Comparison of ENCODE assay signal across 1 cellular context in the genomic region with DNA sequence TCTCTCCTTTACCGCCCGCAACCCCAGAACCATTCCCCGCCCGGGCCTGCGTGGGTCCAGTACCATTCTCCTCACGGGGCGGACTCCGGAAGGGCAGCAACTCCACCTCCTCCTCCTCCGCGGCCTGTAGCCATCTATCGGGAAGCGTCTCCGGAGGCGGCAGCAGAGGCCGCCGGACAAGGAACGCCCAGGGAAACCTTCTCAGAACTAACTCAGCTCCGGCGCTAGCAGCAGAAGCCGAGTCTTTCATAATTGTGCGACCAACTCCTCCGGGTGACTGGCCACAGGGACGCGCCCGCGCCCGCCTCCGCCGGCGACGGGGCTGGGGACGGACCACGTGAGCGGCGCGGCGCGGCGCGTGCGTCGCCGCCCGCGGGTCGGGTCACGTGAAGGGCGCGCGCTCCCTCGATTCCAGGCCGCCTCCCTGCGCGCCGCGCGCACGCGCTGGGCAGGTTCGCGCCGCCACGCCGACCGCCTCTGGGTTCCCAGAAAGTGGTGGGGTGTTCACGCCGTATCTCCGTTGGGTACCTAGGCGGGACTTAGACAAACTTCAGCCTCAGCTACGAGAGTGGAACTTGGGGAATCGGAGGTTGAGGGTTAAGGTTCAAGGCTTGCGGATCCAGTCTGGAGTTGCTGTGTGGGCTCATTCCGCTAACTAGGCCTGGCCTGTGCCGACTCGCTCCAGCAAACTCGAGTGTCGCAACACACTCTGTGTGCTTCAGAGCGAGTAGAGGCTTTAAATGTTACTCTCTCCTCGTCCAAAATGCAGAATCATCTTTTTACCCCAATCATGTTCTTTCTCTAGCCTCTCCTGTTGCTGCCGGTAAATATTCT.
TF ChIP-seq lines count a peak whose summit lies in the region.

A gene with protein sequence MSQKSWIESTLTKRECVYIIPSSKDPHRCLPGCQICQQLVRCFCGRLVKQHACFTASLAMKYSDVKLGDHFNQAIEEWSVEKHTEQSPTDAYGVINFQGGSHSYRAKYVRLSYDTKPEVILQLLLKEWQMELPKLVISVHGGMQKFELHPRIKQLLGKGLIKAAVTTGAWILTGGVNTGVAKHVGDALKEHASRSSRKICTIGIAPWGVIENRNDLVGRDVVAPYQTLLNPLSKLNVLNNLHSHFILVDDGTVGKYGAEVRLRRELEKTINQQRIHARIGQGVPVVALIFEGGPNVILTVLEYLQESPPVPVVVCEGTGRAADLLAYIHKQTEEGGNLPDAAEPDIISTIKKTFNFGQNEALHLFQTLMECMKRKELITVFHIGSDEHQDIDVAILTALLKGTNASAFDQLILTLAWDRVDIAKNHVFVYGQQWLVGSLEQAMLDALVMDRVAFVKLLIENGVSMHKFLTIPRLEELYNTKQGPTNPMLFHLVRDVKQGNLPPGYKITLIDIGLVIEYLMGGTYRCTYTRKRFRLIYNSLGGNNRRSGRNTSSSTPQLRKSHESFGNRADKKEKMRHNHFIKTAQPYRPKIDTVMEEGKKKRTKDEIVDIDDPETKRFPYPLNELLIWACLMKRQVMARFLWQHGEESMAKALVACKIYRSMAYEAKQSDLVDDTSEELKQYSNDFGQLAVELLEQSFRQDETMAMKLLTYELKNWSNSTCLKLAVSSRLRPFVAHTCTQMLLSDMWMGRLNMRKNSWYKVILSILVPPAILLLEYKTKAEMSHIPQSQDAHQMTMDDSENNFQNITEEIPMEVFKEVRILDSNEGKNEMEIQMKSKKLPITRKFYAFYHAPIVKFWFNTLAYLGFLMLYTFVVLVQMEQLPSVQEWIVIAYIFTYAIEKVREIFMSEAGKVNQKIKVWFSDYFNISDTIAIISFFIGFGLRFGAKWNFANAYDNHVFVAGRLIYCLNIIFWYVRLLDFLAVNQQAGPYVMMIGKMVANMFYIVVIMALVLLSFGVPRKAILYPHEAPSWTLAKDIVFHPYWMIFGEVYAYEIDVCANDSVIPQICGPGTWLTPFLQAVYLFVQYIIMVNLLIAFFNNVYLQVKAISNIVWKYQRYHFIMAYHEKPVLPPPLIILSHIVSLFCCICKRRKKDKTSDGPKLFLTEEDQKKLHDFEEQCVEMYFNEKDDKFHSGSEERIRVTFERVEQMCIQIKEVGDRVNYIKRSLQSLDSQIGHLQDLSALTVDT (N-terminal part only) (minus strand): TSS at position 330 of the 834 bp plus-strand sequence. CDS start 264 bp downstream, at position 66.

TF ChIP-seq in HepG2, 621 proteins besides CTCF, POLR2A, EP300 and RAD21 (continued from another document and continues in another):
- TF ChIP-seq HOXA7 (CRISPR knock-in tag; IDR thresholded peaks at IDR 0.05), result no peak
- TF ChIP-seq SAP130 (CRISPR knock-in tag; IDR thresholded peaks at IDR 0.05; ENCODE audit: low read depth), result peak; percentile 53; the same call in 1 of the 2 replicates
- TF ChIP-seq KDM5A (IDR thresholded peaks at IDR 0.05; ENCODE audit: borderline replicate concordance, low read length), result peak; percentile 71
- TF ChIP-seq, protein P1, sequence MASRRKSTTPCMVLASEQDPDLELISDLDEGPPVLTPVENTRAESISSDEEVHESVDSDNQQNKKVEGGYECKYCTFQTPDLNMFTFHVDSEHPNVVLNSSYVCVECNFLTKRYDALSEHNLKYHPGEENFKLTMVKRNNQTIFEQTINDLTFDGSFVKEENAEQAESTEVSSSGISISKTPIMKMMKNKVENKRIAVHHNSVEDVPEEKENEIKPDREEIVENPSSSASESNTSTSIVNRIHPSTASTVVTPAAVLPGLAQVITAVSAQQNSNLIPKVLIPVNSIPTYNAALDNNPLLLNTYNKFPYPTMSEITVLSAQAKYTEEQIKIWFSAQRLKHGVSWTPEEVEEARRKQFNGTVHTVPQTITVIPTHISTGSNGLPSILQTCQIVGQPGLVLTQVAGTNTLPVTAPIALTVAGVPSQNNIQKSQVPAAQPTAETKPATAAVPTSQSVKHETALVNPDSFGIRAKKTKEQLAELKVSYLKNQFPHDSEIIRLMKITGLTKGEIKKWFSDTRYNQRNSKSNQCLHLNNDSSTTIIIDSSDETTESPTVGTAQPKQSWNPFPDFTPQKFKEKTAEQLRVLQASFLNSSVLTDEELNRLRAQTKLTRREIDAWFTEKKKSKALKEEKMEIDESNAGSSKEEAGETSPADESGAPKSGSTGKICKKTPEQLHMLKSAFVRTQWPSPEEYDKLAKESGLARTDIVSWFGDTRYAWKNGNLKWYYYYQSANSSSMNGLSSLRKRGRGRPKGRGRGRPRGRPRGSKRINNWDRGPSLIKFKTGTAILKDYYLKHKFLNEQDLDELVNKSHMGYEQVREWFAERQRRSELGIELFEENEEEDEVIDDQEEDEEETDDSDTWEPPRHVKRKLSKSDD (CRISPR knock-in tag; IDR thresholded peaks at IDR 0.05; ENCODE audit: low read depth), result 0 out of 2 replicates have a peak, but pooled peaks have one; percentile 19
- TF ChIP-seq ZFAT (CRISPR knock-in tag; conservative IDR thresholded peaks at IDR 0.05), result 0 out of 2 replicates have a peak, but pooled peaks have one; percentile 17
- peak; percentile 81; the same call in 1 of the 2 replicates for TF ChIP-seq EEA1 (CRISPR knock-in tag; IDR thresholded peaks at IDR 0.05; ENCODE audit: borderline replicate concordance)
- peak; percentile 34; the same call in 1 of the 2 replicates for TF ChIP-seq NCOA2 (CRISPR knock-in tag; IDR thresholded peaks at IDR 0.05)
- TF ChIP-seq, protein P2, sequence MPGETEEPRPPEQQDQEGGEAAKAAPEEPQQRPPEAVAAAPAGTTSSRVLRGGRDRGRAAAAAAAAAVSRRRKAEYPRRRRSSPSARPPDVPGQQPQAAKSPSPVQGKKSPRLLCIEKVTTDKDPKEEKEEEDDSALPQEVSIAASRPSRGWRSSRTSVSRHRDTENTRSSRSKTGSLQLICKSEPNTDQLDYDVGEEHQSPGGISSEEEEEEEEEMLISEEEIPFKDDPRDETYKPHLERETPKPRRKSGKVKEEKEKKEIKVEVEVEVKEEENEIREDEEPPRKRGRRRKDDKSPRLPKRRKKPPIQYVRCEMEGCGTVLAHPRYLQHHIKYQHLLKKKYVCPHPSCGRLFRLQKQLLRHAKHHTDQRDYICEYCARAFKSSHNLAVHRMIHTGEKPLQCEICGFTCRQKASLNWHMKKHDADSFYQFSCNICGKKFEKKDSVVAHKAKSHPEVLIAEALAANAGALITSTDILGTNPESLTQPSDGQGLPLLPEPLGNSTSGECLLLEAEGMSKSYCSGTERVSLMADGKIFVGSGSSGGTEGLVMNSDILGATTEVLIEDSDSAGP (CRISPR knock-in tag; IDR thresholded peaks at IDR 0.05; ENCODE audit: borderline replicate concordance), result peak; percentile 71
- peak; percentile 58 for TF ChIP-seq MED8 (CRISPR knock-in tag; IDR thresholded peaks at IDR 0.05; ENCODE audit: insufficient replicate concordance)
- peak; percentile 70 for TF ChIP-seq ZNF329 (CRISPR knock-in tag; IDR thresholded peaks at IDR 0.05; ENCODE audit: low read depth)
- no peak; the same call in 1 of the 2 replicates for TF ChIP-seq ZNF292 (CRISPR knock-in tag; IDR thresholded peaks at IDR 0.05; ENCODE audit: borderline replicate concordance, low read depth)
- TF ChIP-seq ZNF616 (CRISPR knock-in tag; IDR thresholded peaks at IDR 0.05; ENCODE audit: low read depth), result peak; percentile 55
- TF ChIP-seq SAFB2 (CRISPR knock-in tag; IDR thresholded peaks at IDR 0.05; ENCODE audit: borderline replicate concordance, low read depth), result no peak
- no peak for TF ChIP-seq HNRNPK (IDR thresholded peaks at IDR 0.05; ENCODE audit: low read depth, low read length, poor library complexity, severe bottlenecking)
- TF ChIP-seq ZNF205 (CRISPR knock-in tag; IDR thresholded peaks at IDR 0.05), result peak; percentile 57; the same call in 1 of the 2 replicates
- no peak for TF ChIP-seq ZNF326 (CRISPR knock-in tag; IDR thresholded peaks at IDR 0.05; ENCODE audit: borderline replicate concordance)
- TF ChIP-seq, protein P3, sequence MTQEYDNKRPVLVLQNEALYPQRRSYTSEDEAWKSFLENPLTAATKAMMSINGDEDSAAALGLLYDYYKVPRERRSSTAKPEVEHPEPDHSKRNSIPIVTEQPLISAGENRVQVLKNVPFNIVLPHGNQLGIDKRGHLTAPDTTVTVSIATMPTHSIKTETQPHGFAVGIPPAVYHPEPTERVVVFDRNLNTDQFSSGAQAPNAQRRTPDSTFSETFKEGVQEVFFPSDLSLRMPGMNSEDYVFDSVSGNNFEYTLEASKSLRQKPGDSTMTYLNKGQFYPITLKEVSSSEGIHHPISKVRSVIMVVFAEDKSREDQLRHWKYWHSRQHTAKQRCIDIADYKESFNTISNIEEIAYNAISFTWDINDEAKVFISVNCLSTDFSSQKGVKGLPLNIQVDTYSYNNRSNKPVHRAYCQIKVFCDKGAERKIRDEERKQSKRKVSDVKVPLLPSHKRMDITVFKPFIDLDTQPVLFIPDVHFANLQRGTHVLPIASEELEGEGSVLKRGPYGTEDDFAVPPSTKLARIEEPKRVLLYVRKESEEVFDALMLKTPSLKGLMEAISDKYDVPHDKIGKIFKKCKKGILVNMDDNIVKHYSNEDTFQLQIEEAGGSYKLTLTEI (CRISPR knock-in tag; conservative IDR thresholded peaks at IDR 0.05), result no peak
- peak; percentile 64; the same call in 1 of the 2 replicates for TF ChIP-seq FOXC1 (CRISPR knock-in tag; IDR thresholded peaks at IDR 0.05; ENCODE audit: borderline replicate concordance)
- TF ChIP-seq, protein P4, sequence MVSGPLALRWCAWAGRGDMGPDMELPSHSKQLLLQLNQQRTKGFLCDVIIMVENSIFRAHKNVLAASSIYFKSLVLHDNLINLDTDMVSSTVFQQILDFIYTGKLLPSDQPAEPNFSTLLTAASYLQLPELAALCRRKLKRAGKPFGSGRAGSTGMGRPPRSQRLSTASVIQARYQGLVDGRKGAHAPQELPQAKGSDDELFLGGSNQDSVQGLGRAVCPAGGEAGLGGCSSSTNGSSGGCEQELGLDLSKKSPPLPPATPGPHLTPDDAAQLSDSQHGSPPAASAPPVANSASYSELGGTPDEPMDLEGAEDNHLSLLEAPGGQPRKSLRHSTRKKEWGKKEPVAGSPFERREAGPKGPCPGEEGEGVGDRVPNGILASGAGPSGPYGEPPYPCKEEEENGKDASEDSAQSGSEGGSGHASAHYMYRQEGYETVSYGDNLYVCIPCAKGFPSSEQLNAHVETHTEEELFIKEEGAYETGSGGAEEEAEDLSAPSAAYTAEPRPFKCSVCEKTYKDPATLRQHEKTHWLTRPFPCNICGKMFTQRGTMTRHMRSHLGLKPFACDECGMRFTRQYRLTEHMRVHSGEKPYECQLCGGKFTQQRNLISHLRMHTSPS (CRISPR knock-in tag; IDR thresholded peaks at IDR 0.05; ENCODE audit: low read depth), result no peak
- TF ChIP-seq BCL6 (CRISPR knock-in tag; IDR thresholded peaks at IDR 0.05), result 0 out of 2 replicates have a peak, but pooled peaks have one; percentile 40
- no peak for TF ChIP-seq NR2F2 (IDR thresholded peaks at IDR 0.05; ENCODE audit: borderline replicate concordance, low read depth)
- TF ChIP-seq SPEN (CRISPR knock-in tag; IDR thresholded peaks at IDR 0.05; ENCODE audit: low read depth), result peak; percentile 65; the same call in 1 of the 2 replicates
- TF ChIP-seq, protein P5, sequence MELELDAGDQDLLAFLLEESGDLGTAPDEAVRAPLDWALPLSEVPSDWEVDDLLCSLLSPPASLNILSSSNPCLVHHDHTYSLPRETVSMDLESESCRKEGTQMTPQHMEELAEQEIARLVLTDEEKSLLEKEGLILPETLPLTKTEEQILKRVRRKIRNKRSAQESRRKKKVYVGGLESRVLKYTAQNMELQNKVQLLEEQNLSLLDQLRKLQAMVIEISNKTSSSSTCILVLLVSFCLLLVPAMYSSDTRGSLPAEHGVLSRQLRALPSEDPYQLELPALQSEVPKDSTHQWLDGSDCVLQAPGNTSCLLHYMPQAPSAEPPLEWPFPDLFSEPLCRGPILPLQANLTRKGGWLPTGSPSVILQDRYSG (CRISPR knock-in tag; IDR thresholded peaks at IDR 0.05), result peak; percentile 86; the same call in 1 of the 2 replicates
- TF ChIP-seq POLR2AphosphoS5 (IDR thresholded peaks at IDR 0.05; ENCODE audit: low read depth, low read length), result peak; percentile 87
- peak; percentile 62; the same call in 1 of the 2 replicates for TF ChIP-seq MEIS2 (CRISPR knock-in tag; IDR thresholded peaks at IDR 0.05)
- TF ChIP-seq TSC22D2 (CRISPR knock-in tag; IDR thresholded peaks at IDR 0.05; ENCODE audit: borderline replicate concordance), result no peak
- TF ChIP-seq SMAD1 (CRISPR knock-in tag; IDR thresholded peaks at IDR 0.05; ENCODE audit: borderline replicate concordance, low read depth), result no peak
- peak; percentile 81; the same call in 1 of the 2 replicates for TF ChIP-seq ATAD3A (CRISPR knock-in tag; IDR thresholded peaks at IDR 0.05)
- TF ChIP-seq, protein P6, sequence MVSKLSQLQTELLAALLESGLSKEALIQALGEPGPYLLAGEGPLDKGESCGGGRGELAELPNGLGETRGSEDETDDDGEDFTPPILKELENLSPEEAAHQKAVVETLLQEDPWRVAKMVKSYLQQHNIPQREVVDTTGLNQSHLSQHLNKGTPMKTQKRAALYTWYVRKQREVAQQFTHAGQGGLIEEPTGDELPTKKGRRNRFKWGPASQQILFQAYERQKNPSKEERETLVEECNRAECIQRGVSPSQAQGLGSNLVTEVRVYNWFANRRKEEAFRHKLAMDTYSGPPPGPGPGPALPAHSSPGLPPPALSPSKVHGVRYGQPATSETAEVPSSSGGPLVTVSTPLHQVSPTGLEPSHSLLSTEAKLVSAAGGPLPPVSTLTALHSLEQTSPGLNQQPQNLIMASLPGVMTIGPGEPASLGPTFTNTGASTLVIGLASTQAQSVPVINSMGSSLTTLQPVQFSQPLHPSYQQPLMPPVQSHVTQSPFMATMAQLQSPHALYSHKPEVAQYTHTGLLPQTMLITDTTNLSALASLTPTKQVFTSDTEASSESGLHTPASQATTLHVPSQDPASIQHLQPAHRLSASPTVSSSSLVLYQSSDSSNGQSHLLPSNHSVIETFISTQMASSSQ (IDR thresholded peaks at IDR 0.05; ENCODE audit: low read depth), result no peak
- TF ChIP-seq, protein P6 (CRISPR knock-in tag; IDR thresholded peaks at IDR 0.05; ENCODE audit: borderline replicate concordance), result peak; percentile 24
